In genomic region chr18:24114924-24115549, GRCh38 we compare ENCODE assay signal across 21 cellular contexts. TPM values are rescaled to one million over a fixed set of nuclear protein-coding genes. Genes with fewer than 3 reads are reported as not detected.
DNase-seq lines count a peak whose midpoint lies in the region; ATAC-seq, FAIRE-seq and TF ChIP-seq lines count a peak whose summit lies in the region.
"Had no signal": no experiment of that assay in that cellular context is flagged by ENCODE, and none has a peak within 500 bp of the region (broad histone marks: within the 10 kb centered on the region; RNA-seq: fewer than 3 reads in every experiment).

No MANE protein-coding gene starts in this region.

- BruUV-seq in IMR-90 (replicated peaks; lab: Mats Ljungman, UMichigan) = no TSS peak

- no CpG with 5 or more reads among the region's 4 CpGs for WGBS in IMR-90 (ENCODE audit: extremely low coverage in 2 of 2, insufficient read length in 1 of 2), 2 experiments

- no peak overlapping the region for H2AK9ac ChIP-seq in IMR-90 (replicated peaks; ENCODE audit: low read depth, low read length, poor library complexity)

- no peak overlapping the region for H2AK5ac ChIP-seq in IMR-90 (ENCODE audit: low read depth, low read length)

- peaks cover 0 to 5% of the 10 kb centered on the region in 2 experiments; a peak in 2 of 4 replicates for H3K79me1 ChIP-seq in IMR-90 (ENCODE audit: low read depth in 1 of 2, low read length in 2 of 2)

- no peaks in the 10 kb centered on the region for H3K27me3 ChIP-seq in CD4-positive, alpha-beta T cell (ENCODE audit: control insufficient read depth, insufficient read depth, low read length)
- H3K27me3 ChIP-seq in IMR-90 (ENCODE audit: control insufficient read depth, insufficient read depth, low read length) = no peaks in the 10 kb centered on the region
- H3K27me3 ChIP-seq: ascending aorta, esophagus squamous epithelium, upper lobe of left lung had no signal

- H4K91ac ChIP-seq in IMR-90 (ENCODE audit: insufficient read depth, low read depth, low read length) = no peak overlapping the region

- TF ChIP-seq CTCF in CD4-positive, alpha-beta T cell (IDR thresholded peaks at IDR 0.05) = no peak
- no peak for TF ChIP-seq CTCF in IMR-90 (conservative IDR thresholded peaks at IDR 0.05; ENCODE audit: low read depth, low read length)
- TF ChIP-seq CTCF in natural killer cell (IDR thresholded peaks at IDR 0.05) = no peak

- no peak overlapping the region for H4K5ac ChIP-seq in IMR-90 (ENCODE audit: low read depth, low read length)

- no peak overlapping the region for H4K8ac ChIP-seq in IMR-90 (ENCODE audit: low read depth in 2 of 2, low read length in 2 of 2)

- no peak overlapping the region for H3K9ac ChIP-seq in IMR-90 (ENCODE audit: low read depth, low read length)

- no peak overlapping the region for H3K23ac ChIP-seq in IMR-90 (ENCODE audit: low read depth, low read length)

- POLR2A ChIA-PET in CD4-positive, alpha-beta T cell (lab: Charles Lee) = interaction anchor here (0.6 to 1.6 kb wide), 4 partner anchors 10 to 250 kb away, joined by 3 to 4 read pairs (median 4); no protein-coding TSS in a partner anchor
- POLR2A ChIA-PET in IMR-90 (lab: Charles Lee; ENCODE audit: unreplicated experiment) = interaction anchor here (1.1 kb wide), 1 partner anchor 24 kb away, joined by 4 read pairs; the partner anchor contains the start of gene CABYR

- intact Hi-C loops in CD4-positive, alpha-beta T cell (cut with DNase I, micrococcal nuclease) = loop anchor here (5.0 kb wide), 4 partner anchors 198 to 598 kb away; no protein-coding TSS in a partner anchor
- intact Hi-C loops in IMR-90 (cut with micrococcal nuclease) = loop anchor here (5.0 kb wide), 2 partner anchors 303 to 413 kb away; no protein-coding TSS in a partner anchor
- intact Hi-C loops in natural killer cell (cut with micrococcal nuclease) = loop anchor here (5.0 to 10.0 kb wide), 3 partner anchors 100 to 618 kb away; partner anchors contain the start of gene TTC39C
- intact Hi-C loops in Right ventricle myocardium inferior (cut with DNase I) = loop anchor here (5.0 kb wide), 1 partner anchor 158 kb away; no protein-coding TSS in a partner anchor

- H3K4me1 Mint-ChIP-seq in CD4-positive, alpha-beta T cell (ENCODE audit: low read depth) = peaks cover 47% of the 10 kb centered on the region
- peaks cover 38% of the 10 kb centered on the region for H3K4me1 Mint-ChIP-seq in central memory CD8-positive, alpha-beta T cell
- peaks cover 40% of the 10 kb centered on the region in 2 donors for H3K4me1 Mint-ChIP-seq in natural killer cell

- TF ChIP-seq POLR2A in IMR-90 (IDR thresholded peaks at IDR 0.05; ENCODE audit: low read depth, low read length) (no peak), GM12891 (IDR thresholded peaks at IDR 0.05; ENCODE audit: low read depth, low read length) (no peak), GM12892 (IDR thresholded peaks at IDR 0.05; ENCODE audit: low read depth, low read length) (no peak)

- FAIRE-seq in GM12891 (lab: Jason Lieb, UNC) = no peak
- FAIRE-seq in GM12892 (lab: Jason Lieb, UNC) = no peak
- FAIRE-seq: H54 had no signal

- no peak overlapping the region for H2BK120ac ChIP-seq in IMR-90 (ENCODE audit: low read depth, low read length)

- no peak overlapping the region for H3K4me3 Mint-ChIP-seq in CD4-positive, alpha-beta T cell
- no peak overlapping the region for H3K4me3 Mint-ChIP-seq in central memory CD8-positive, alpha-beta T cell
- no peak overlapping the region for H3K4me3 Mint-ChIP-seq in natural killer cell

- H2BK20ac ChIP-seq in IMR-90 (ENCODE audit: low read depth, low read length) = no peak overlapping the region

- H3K9me1 ChIP-seq in IMR-90 (ENCODE audit: insufficient read depth, low read length) = peaks cover 8% of the 10 kb centered on the region

- no peak for DNase-seq in CD4-positive, alpha-beta T cell
- DNase-seq in IMR-90 (peak; percentile 4), natural killer cell (no peak), GM12891 (ENCODE audit: insufficient read length, low spot score) (no peak), GM12892 (ENCODE audit: insufficient read length) (no peak), Right ventricle myocardium inferior (ENCODE audit: missing footprints) (no peak)
- no peak for DNase-seq in central memory CD8-positive, alpha-beta T cell (ENCODE audit: low spot score in 2 of 2)
- DNase-seq: activated CD4-positive, alpha-beta T cell treated with anti-CD3 and anti-CD28 coated beads for 48 hours; cerebellar nuclear complex; effector CD8-positive, alpha-beta T cell; esophagus squamous epithelium; GDM1; glutamatergic neuron; left ventricle myocardium superior; NCI-H1105; NCI-H524; upper lobe of left lung had no signal

- no peaks in the 10 kb centered on the region; the same call in 1 of the 2 replicates for H4K20me1 ChIP-seq in IMR-90 (ENCODE audit: insufficient read depth, low read length)

- H2BK15ac ChIP-seq in IMR-90 (ENCODE audit: low read depth, low read length) = no peak overlapping the region

- H3K4me3 ChIP-seq in IMR-90 (ENCODE audit: insufficient read depth, low read depth, low read length) = no peak overlapping the region
- H3K4me3 ChIP-seq: ascending aorta, esophagus squamous epithelium, upper lobe of left lung had no signal

- no peaks in the 10 kb centered on the region for H3K9me3 ChIP-seq in CD4-positive, alpha-beta T cell (ENCODE audit: control insufficient read depth, low read length)
- H3K9me3 ChIP-seq in IMR-90 (ENCODE audit: control insufficient read depth, insufficient read depth, low read length) = no peaks in the 10 kb centered on the region
- H3K9me3 ChIP-seq: ascending aorta, esophagus squamous epithelium, upper lobe of left lung had no signal

- H3K36me3 Mint-ChIP-seq in CD4-positive, alpha-beta T cell (ENCODE audit: low read depth) = peaks cover 79% of the 10 kb centered on the region
- H3K36me3 Mint-ChIP-seq in central memory CD8-positive, alpha-beta T cell (ENCODE audit: insufficient read depth) = peaks cover 45% of the 10 kb centered on the region
- H3K36me3 Mint-ChIP-seq in natural killer cell = no peaks in the 10 kb centered on the region

- no peaks in the 10 kb centered on the region for H3K27me3 Mint-ChIP-seq in CD4-positive, alpha-beta T cell
- no peaks in the 10 kb centered on the region for H3K27me3 Mint-ChIP-seq in central memory CD8-positive, alpha-beta T cell
- H3K27me3 Mint-ChIP-seq in natural killer cell (ENCODE audit: low read depth in 2 of 2) = no peaks in the 10 kb centered on the region

- H3K4ac ChIP-seq in IMR-90 (ENCODE audit: low read depth, low read length) = no peak overlapping the region

- peak overlapping the region; percentile 16; the same call in 1 of the 2 replicates for H3K18ac ChIP-seq in IMR-90 (ENCODE audit: low read depth, low read length)

- no peak for ATAC-seq in CD4-positive, alpha-beta T cell (ENCODE audit: poor library complexity)
- ATAC-seq in IMR-90 (ENCODE audit: low read depth) (0 out of 2 replicates have a peak, but pooled peaks have one; percentile 19), natural killer cell (peak in 1 of 3 donors; percentile 68), Right ventricle myocardium inferior (no peak)
- no peak for ATAC-seq in central memory CD8-positive, alpha-beta T cell (replicated peaks; ENCODE audit: extremely low read depth, poor library complexity, severe bottlenecking)
- ATAC-seq: left ventricle myocardium superior, sciatic nerve had no signal

- in situ Hi-C loops in IMR-90 (cut with MboI; ENCODE audit: low sequenced_read_pairs) = loop anchor here (10.0 kb wide), 1 partner anchor 490 kb away; no protein-coding TSS in a partner anchor

- no peak overlapping the region for H2BK5ac ChIP-seq in IMR-90 (ENCODE audit: low read depth, low read length, poor library complexity, severe bottlenecking)

- peaks cover 20% of the 10 kb centered on the region for H3K36me3 ChIP-seq in IMR-90 (ENCODE audit: control insufficient read depth, insufficient read depth, low read length)
- H3K36me3 ChIP-seq: ascending aorta, upper lobe of left lung had no signal

- no peak for TF ChIP-seq RAD21 in IMR-90 (IDR thresholded peaks at IDR 0.05; ENCODE audit: low read length)

- dilution Hi-C loops in IMR-90 (cut with HindIII; ENCODE audit: low sequenced_read_pairs, unreplicated experiment) = no loop called here

- H2AFZ ChIP-seq in IMR-90 (replicated peaks; ENCODE audit: low read length, poor library complexity) = no peak overlapping the region

- CTCF ChIA-PET in CD4-positive, alpha-beta T cell (lab: Charles Lee) = no interaction called here
- CTCF ChIA-PET in IMR-90 (lab: Yijun Ruan, JAX) = interaction anchor here (1.3 kb wide), 1 partner anchor 196 kb away, joined by 4 read pairs; no protein-coding TSS in a partner anchor

- H3K27ac ChIP-seq in CD4-positive, alpha-beta T cell (ENCODE audit: low read depth, low read length) = no peak overlapping the region
- H3K27ac ChIP-seq in IMR-90 (ENCODE audit: insufficient read depth, low read length) = no peak overlapping the region
- H3K27ac ChIP-seq: ascending aorta, esophagus squamous epithelium, RWPE1 had no signal

- H3K27ac Mint-ChIP-seq in CD4-positive, alpha-beta T cell = peak overlapping the region; percentile 66
- H3K27ac Mint-ChIP-seq in central memory CD8-positive, alpha-beta T cell (ENCODE audit: low read depth) = peak overlapping the region; percentile 80
- H3K27ac Mint-ChIP-seq in natural killer cell = peak overlapping the region; percentile 64 to 74

- 0 out of 2 replicates have a peak overlapping the region, but pooled peaks have one; percentile 29 for H3K14ac ChIP-seq in IMR-90 (replicated peaks; ENCODE audit: low read depth, low read length)

- no peak overlapping the region for H3K56ac ChIP-seq in IMR-90 (ENCODE audit: extremely low read depth, insufficient read depth, low read length)

- no peak overlapping the region; the same call in 1 of the 2 replicates for H3K4me2 ChIP-seq in IMR-90 (ENCODE audit: low read depth, low read length)

- no peaks in the 10 kb centered on the region for H3K9me3 Mint-ChIP-seq in CD4-positive, alpha-beta T cell
- no peaks in the 10 kb centered on the region for H3K9me3 Mint-ChIP-seq in central memory CD8-positive, alpha-beta T cell
- no peaks in the 10 kb centered on the region for H3K9me3 Mint-ChIP-seq in natural killer cell

- H3K4me1 ChIP-seq in IMR-90 (ENCODE audit: control insufficient read depth, insufficient read depth, low read length) = peaks cover 10% of the 10 kb centered on the region
- H3K4me1 ChIP-seq: ascending aorta had no signal

TF ChIP-seq in IMR-90, 13 proteins besides CTCF, POLR2A, EP300 and RAD21 (continues in another document):
- no peak for TF ChIP-seq CEBPB (IDR thresholded peaks at IDR 0.05; ENCODE audit: low read depth, low read length)
- no peak for TF ChIP-seq MXI1 (IDR thresholded peaks at IDR 0.05; ENCODE audit: borderline replicate concordance, low read depth, low read length)

TF ChIP-seq in GM12891, 5 proteins besides CTCF, POLR2A, EP300 and RAD21 (continues in another document):
- TF ChIP-seq POU2F2 (IDR thresholded peaks at IDR 0.05; ENCODE audit: low read depth, low read length) (no peak), POLR2AphosphoS5 (IDR thresholded peaks at IDR 0.05; ENCODE audit: low read depth, low read length) (no peak)

RNA-seq across cellular contexts. Expression of gene CABYR, which starts 23.8 kb away (rescaled TPM):
- under 1 TPM; 0.75 to 0.85 TPM for total RNA-seq in CD4-positive, alpha-beta T cell
- total RNA-seq in IMR-90 (2012; rRNA removed) (3.6 and 4.1 TPM in 2 replicates), natural killer cell (under 1 TPM in 2 of 3 donors, not detected in 1; 0.75 to 0.94 TPM), Right ventricle myocardium inferior (not detected)
- 6.2 and 7.1 TPM in 2 replicates for polyA plus RNA-seq in IMR-90 (2012; rRNA removed)
- polyA plus RNA-seq in IMR-90 (2012; cell fraction: cytosol; rRNA removed) = 2.0 and 2.8 TPM in 2 replicates
- 2.9 and 13.9 TPM in 2 replicates for polyA plus RNA-seq in IMR-90 (2012; cell fraction: nucleus; rRNA removed; ENCODE audit: low replicate concordance)
- polyA plus RNA-seq in GM12891 (2012; ENCODE audit: low read depth, missing spikeins) = 2.6 TPM
- 1.5 TPM for polyA plus RNA-seq in GM12892 (2012; ENCODE audit: missing spikeins)
- total RNA-seq: ascending aorta, left ventricle myocardium superior had no signal
